In genomic region chr9:121895836-121896544, GRCh38 we compare ENCODE assay signal across 11 cellular contexts.
DNase-seq lines count a peak whose midpoint lies in the region; ATAC-seq and TF ChIP-seq lines count a peak whose summit lies in the region.
"Had no signal": no experiment of that assay in that cellular context is flagged by ENCODE, and none has a peak within 500 bp of the region (broad histone marks: within the 10 kb centered on the region; RNA-seq: fewer than 3 reads in every experiment).

No MANE protein-coding gene starts in this region.

- H3K4me1 Mint-ChIP-seq in stimulated activated effector memory CD8-positive, alpha-beta T cell treated with anti-CD3 and anti-CD28 coated beads, Interleukin-12 subunit alpha, Interleukin-12 subunit beta, amount 100 ng/mL, for 72 hours = no peaks in the 10 kb centered on the region
- H3K4me1 Mint-ChIP-seq in stimulated activated naive CD8-positive, alpha-beta T cell treated with anti-CD3 and anti-CD28 coated beads, Interleukin-15, amount 100 ng/mL, for 72 hours = no peaks in the 10 kb centered on the region

- no peak for TF ChIP-seq EP300 in gastroesophageal sphincter (IDR thresholded peaks at IDR 0.05)

- H3K27me3 ChIP-seq in gastroesophageal sphincter = no peaks in the 10 kb centered on the region

- peak in 2 of 4 experiments; percentile 19 to 21 for TF ChIP-seq CTCF in gastroesophageal sphincter (IDR thresholded peaks at IDR 0.05)

- no peaks in the 10 kb centered on the region for H3K27me3 Mint-ChIP-seq in stimulated activated naive CD8-positive, alpha-beta T cell treated with anti-CD3 and anti-CD28 coated beads, Interleukin-15, amount 100 ng/mL, for 72 hours
- H3K27me3 Mint-ChIP-seq: naive thymus-derived CD4-positive, alpha-beta T cell had no signal

- ATAC-seq in gastroesophageal sphincter (peak; percentile 50), HG03521 (IDR thresholded peaks at IDR 0.05; ENCODE audit: unreplicated experiment) (no peak)
- peak; percentile 60 for ATAC-seq in stimulated activated effector memory CD8-positive, alpha-beta T cell treated with anti-CD3 and anti-CD28 coated beads, Interleukin-12 subunit alpha, Interleukin-12 subunit beta, amount 100 ng/mL, for 72 hours
- no peak for ATAC-seq in stimulated activated naive CD8-positive, alpha-beta T cell treated with anti-CD3 and anti-CD28 coated beads, Interleukin-15, amount 100 ng/mL, for 72 hours
- ATAC-seq: naive thymus-derived CD4-positive, alpha-beta T cell had no signal

- H3K9me3 ChIP-seq in SK-N-MC (ENCODE audit: low read depth, low read length) (no peaks in the 10 kb centered on the region), gastroesophageal sphincter (no peaks in the 10 kb centered on the region)

- DNase-seq in NCI-H1694 treated with DMSO at 0.1 percent for 48 hours (lab: John Stamatoyannopoulos, UW) (peak; percentile 7), NCI-H1694 (lab: John Stamatoyannopoulos, UW) (no peak), SK-N-MC (ENCODE audit: low read depth, low spot score) (peak; percentile 2), amniotic stem cell (lab: John Stamatoyannopoulos, UW) (no peak)
- DNase-seq in stimulated activated effector memory CD8-positive, alpha-beta T cell treated with anti-CD3 and anti-CD28 coated beads, Interleukin-12 subunit alpha, Interleukin-12 subunit beta, amount 100 ng/mL, for 72 hours (ENCODE audit: low spot score in 2 of 2) = no peak
- no peak for DNase-seq in stimulated activated naive CD8-positive, alpha-beta T cell treated with anti-CD3 and anti-CD28 coated beads, Interleukin-15, amount 100 ng/mL, for 72 hours
- DNase-seq: foreskin melanocyte; naive thymus-derived CD4-positive, alpha-beta T cell; NCI-H187 had no signal

- H3K4me3 ChIP-seq in SK-N-MC (no peak overlapping the region), gastroesophageal sphincter (no peak overlapping the region)

- H3K9me3 Mint-ChIP-seq in stimulated activated effector memory CD8-positive, alpha-beta T cell treated with anti-CD3 and anti-CD28 coated beads, Interleukin-12 subunit alpha, Interleukin-12 subunit beta, amount 100 ng/mL, for 72 hours = peaks cover 4% of the 10 kb centered on the region
- H3K9me3 Mint-ChIP-seq in stimulated activated naive CD8-positive, alpha-beta T cell treated with anti-CD3 and anti-CD28 coated beads, Interleukin-15, amount 100 ng/mL, for 72 hours = peaks cover 6 to 14% of the 10 kb centered on the region in 2 donors

- no peak overlapping the region for H3K27ac ChIP-seq in SK-N-MC
- H3K27ac ChIP-seq in gastroesophageal sphincter = no peak overlapping the region

- H3K36me3 ChIP-seq in SK-N-MC (ENCODE audit: insufficient read depth, low read length) (no peaks in the 10 kb centered on the region), gastroesophageal sphincter (peaks cover 0 to 5% of the 10 kb centered on the region in 2 donors)

- WGBS in gastroesophageal sphincter (ENCODE audit: low coverage in 1 of 2), 2 donors = 19 to 39% methylated on average over 4 to 5 of the region's 12 CpGs

- no peak overlapping the region for H3K4me3 Mint-ChIP-seq in stimulated activated effector memory CD8-positive, alpha-beta T cell treated with anti-CD3 and anti-CD28 coated beads, Interleukin-12 subunit alpha, Interleukin-12 subunit beta, amount 100 ng/mL, for 72 hours
- H3K4me3 Mint-ChIP-seq in stimulated activated naive CD8-positive, alpha-beta T cell treated with anti-CD3 and anti-CD28 coated beads, Interleukin-15, amount 100 ng/mL, for 72 hours = no peak overlapping the region
- H3K4me3 Mint-ChIP-seq: naive thymus-derived CD4-positive, alpha-beta T cell had no signal

- no peak for TF ChIP-seq POLR2A in gastroesophageal sphincter (IDR thresholded peaks at IDR 0.05)

- peaks cover 0 to 5% (median 0%) of the 10 kb centered on the region in 3 donors for H3K4me1 ChIP-seq in gastroesophageal sphincter

- H3K27ac Mint-ChIP-seq in stimulated activated effector memory CD8-positive, alpha-beta T cell treated with anti-CD3 and anti-CD28 coated beads, Interleukin-12 subunit alpha, Interleukin-12 subunit beta, amount 100 ng/mL, for 72 hours = no peak overlapping the region
- no peak overlapping the region for H3K27ac Mint-ChIP-seq in stimulated activated naive CD8-positive, alpha-beta T cell treated with anti-CD3 and anti-CD28 coated beads, Interleukin-15, amount 100 ng/mL, for 72 hours
- H3K27ac Mint-ChIP-seq: naive thymus-derived CD4-positive, alpha-beta T cell had no signal

- peaks cover 6% of the 10 kb centered on the region for H3K36me3 Mint-ChIP-seq in stimulated activated effector memory CD8-positive, alpha-beta T cell treated with anti-CD3 and anti-CD28 coated beads, Interleukin-12 subunit alpha, Interleukin-12 subunit beta, amount 100 ng/mL, for 72 hours

- no peak overlapping the region for H3K9ac ChIP-seq in SK-N-MC (ENCODE audit: insufficient read length)

Comparison
In these comparisons a context has a peak if more than half of its experiments do, and no peak if none do; other contexts are left out.
1. DNase-seq: peak in NCI-H1694 treated with DMSO at 0.1 percent for 48 hours (single experiment) and SK-N-MC (single experiment); none in NCI-H1694 (single experiment), stimulated activated effector memory CD8-positive, alpha-beta T cell treated with anti-CD3 and anti-CD28 coated beads, Interleukin-12 subunit alpha, Interleukin-12 subunit beta, amount 100 ng/mL, for 72 hours (0 of 2), amniotic stem cell (single experiment) and stimulated activated naive CD8-positive, alpha-beta T cell treated with anti-CD3 and anti-CD28 coated beads, Interleukin-15, amount 100 ng/mL, for 72 hours (0 of 2).
2. ATAC-seq: peak in gastroesophageal sphincter (single experiment) and stimulated activated effector memory CD8-positive, alpha-beta T cell treated with anti-CD3 and anti-CD28 coated beads, Interleukin-12 subunit alpha, Interleukin-12 subunit beta, amount 100 ng/mL, for 72 hours (single experiment); none in HG03521 (single experiment) and stimulated activated naive CD8-positive, alpha-beta T cell treated with anti-CD3 and anti-CD28 coated beads, Interleukin-15, amount 100 ng/mL, for 72 hours (single experiment).